Comparison of ENCODE assay signal across 23 cellular contexts in the genomic region with DNA sequence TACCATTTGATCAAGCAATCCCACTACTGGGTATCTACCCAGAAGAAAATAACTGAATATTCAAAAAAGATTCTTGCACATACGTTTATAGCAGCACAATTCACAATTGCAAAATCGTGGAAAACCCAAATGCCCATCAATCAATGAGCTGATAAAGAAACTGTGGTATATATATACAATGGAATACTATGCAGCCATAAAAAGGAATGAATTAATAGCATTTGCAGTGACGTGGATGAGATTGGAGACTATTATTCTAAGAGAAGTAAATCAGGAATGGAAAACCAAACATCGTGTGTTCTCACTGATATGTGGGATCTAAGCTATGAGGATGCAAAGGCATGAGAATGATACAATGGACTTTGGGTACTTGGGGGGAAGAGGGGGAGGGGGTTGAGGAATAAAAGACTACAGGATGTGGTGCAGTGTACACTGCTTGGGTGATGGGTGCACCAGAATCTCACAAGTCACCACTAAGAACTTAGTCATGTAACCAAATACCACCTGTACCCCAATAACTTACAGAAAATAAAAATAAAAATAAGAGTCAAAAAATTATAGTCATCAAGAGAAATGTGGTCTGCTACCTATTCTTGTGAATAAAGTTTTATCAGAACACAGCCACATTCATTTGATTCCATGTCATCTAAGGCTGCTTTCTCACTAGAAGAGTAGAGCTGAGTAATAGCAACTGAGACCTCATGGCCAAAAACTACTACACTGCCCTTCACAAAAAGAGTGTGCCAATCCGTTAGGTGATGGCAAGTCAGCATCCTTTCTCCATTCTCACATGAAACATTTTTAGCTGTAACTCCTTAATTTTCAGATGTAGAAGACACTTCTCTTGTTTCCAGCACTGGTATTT. TPM values are rescaled to one million over a fixed set of nuclear protein-coding genes. Genes with fewer than 3 reads are reported as not detected.
DNase-seq lines count a peak whose midpoint lies in the region; ATAC-seq, FAIRE-seq and TF ChIP-seq lines count a peak whose summit lies in the region.
"Had no signal": no experiment of that assay in that cellular context is flagged by ENCODE, and none has a peak within 500 bp of the region (broad histone marks: within the 10 kb centered on the region; RNA-seq: fewer than 3 reads in every experiment).

No MANE protein-coding gene starts in this region.

- DNase-seq in SK-N-SH (no peak), HepG2 (ENCODE audit: low spot score) (no peak), right lobe of liver (no peak), K562 (ENCODE audit: extremely low read depth in 1 of 4, low spot score in 3 of 4) (no peak), iPS-NIHi11 (ENCODE audit: low spot score) (no peak)
- DNase-seq: CD4-positive, alpha-beta T cell; CD8-positive, alpha-beta memory T cell; DMS 273 treated with DMSO at 0.1 percent for 48 hours; DMS79; EL; GDM1; GM23248; H7; HCEC 1CT had no signal

- TF ChIP-seq RAD21 in SK-N-SH (IDR thresholded peaks at IDR 0.05; ENCODE audit: low read length) (no peak), HepG2 (CRISPR knock-in tag; IDR thresholded peaks at IDR 0.05) (no peak), K562 (CRISPR knock-in tag; conservative IDR thresholded peaks at IDR 0.05 in 1 of 2, IDR thresholded peaks at IDR 0.05 in 1 of 2) (no peak)

- TF ChIP-seq POLR2A in HepG2 (IDR thresholded peaks at IDR 0.05; ENCODE audit: insufficient read depth in 1 of 2, low read depth in 2 of 2, low read length in 2 of 2) (no peak), right lobe of liver (IDR thresholded peaks at IDR 0.05) (no peak), K562 (conservative IDR thresholded peaks at IDR 0.05) (no peak)

- no peak overlapping the region for H3K9ac ChIP-seq in SK-N-SH
- H3K9ac ChIP-seq in HepG2 (ENCODE audit: insufficient read depth, low read depth, low read length): no peak overlapping the region
- H3K9ac ChIP-seq in K562 (ENCODE audit: insufficient read depth in 1 of 2, low read depth in 2 of 2, low read length in 2 of 2): no peak overlapping the region
- H3K9ac ChIP-seq: BLaER1 treated with 17β-estradiol and CSF1 and Interleukin-3, amounts not matched to agents 10 nM and 100 nM; GM23248 had no signal

- H2AFZ ChIP-seq in SK-N-SH (ENCODE audit: low read depth): no peak overlapping the region
- no peak overlapping the region for H2AFZ ChIP-seq in HepG2 (ENCODE audit: low read length)
- no peak overlapping the region for H2AFZ ChIP-seq in K562 (ENCODE audit: low read depth, low read length)
- H2AFZ ChIP-seq: GM23248 had no signal

- no peaks in the 10 kb centered on the region for H3K9me2 ChIP-seq in SK-N-SH

- H3K9me3 ChIP-seq in SK-N-SH: no peaks in the 10 kb centered on the region
- H3K9me3 ChIP-seq in HepG2 (ENCODE audit: low read length): no peaks in the 10 kb centered on the region
- no peaks in the 10 kb centered on the region for H3K9me3 ChIP-seq in right lobe of liver
- no peaks in the 10 kb centered on the region for H3K9me3 ChIP-seq in K562 (replicated peaks; ENCODE audit: control insufficient read depth, insufficient read depth, low read depth, low read length)

- H3K4me1 ChIP-seq in SK-N-SH (ENCODE audit: control insufficient read depth in 1 of 2, insufficient read depth in 2 of 2, low read depth in 1 of 2, low read length in 1 of 2) (no peaks in the 10 kb centered on the region), HepG2 (ENCODE audit: insufficient read depth, low read length) (no peaks in the 10 kb centered on the region; the same call in 1 of the 2 replicates), right lobe of liver (no peaks in the 10 kb centered on the region), K562 (replicated peaks in 1 of 2; ENCODE audit: control insufficient read depth in 2 of 2, insufficient read depth in 2 of 2, low read length in 2 of 2) (no peaks in the 10 kb centered on the region)

- H3K27me3 ChIP-seq in SK-N-SH (ENCODE audit: insufficient read depth): no peaks in the 10 kb centered on the region
- no peaks in the 10 kb centered on the region for H3K27me3 ChIP-seq in HepG2 (ENCODE audit: control insufficient read depth in 1 of 2, insufficient read depth in 2 of 2, low read length in 2 of 2)
- H3K27me3 ChIP-seq in right lobe of liver: no peaks in the 10 kb centered on the region
- H3K27me3 ChIP-seq in K562 (ENCODE audit: control insufficient read depth in 2 of 2, insufficient read depth in 2 of 2, low read length in 2 of 2): no peaks in the 10 kb centered on the region
- H3K27me3 ChIP-seq: BLaER1 treated with 17β-estradiol and CSF1 and Interleukin-3, amounts not matched to agents 10 nM and 100 nM had no signal

- ATAC-seq in SK-N-SH treated with all-trans-retinoic acid at 6 μM for 48 hours (no peak), HepG2 (no peak), right lobe of liver (no peak), K562 (no peak), HG03039 (IDR thresholded peaks at IDR 0.05; ENCODE audit: unreplicated experiment) (no peak)
- ATAC-seq: GM12878 had no signal

- intact Hi-C loops in HepG2 (cut with micrococcal nuclease; ENCODE audit: unreplicated experiment): no loop called here
- intact Hi-C loops in right lobe of liver (cut with DNase I): no loop called here
- intact Hi-C loops in K562 (cut with micrococcal nuclease): no loop called here

- H3K79me2 ChIP-seq in SK-N-SH (ENCODE audit: insufficient read depth) (peaks cover 45% of the 10 kb centered on the region), HepG2 (ENCODE audit: insufficient read depth, low read length) (peaks cover 4% of the 10 kb centered on the region), K562 (ENCODE audit: control insufficient read depth, insufficient read depth, low read length) (peaks cover 7% of the 10 kb centered on the region; the same call in 1 of the 3 replicates)

- in situ Hi-C loops in HepG2 (cut with HindIII; ENCODE audit: extremely low pct_ligation_motif_present, low pct_unique_long_range_greater_than_20kb) (no loop called here), K562 (cut with MboI) (no loop called here)

- H3K4me3 ChIP-seq in SK-N-SH (ENCODE audit: low read depth in 2 of 2, low read length in 1 of 2) (no peak overlapping the region), HepG2 (replicated peaks in 1 of 3; ENCODE audit: insufficient read depth in 1 of 3, low read depth in 2 of 3, low read length in 3 of 3) (no peak overlapping the region), right lobe of liver (no peak overlapping the region), K562 (no peak overlapping the region)
- H3K4me3 ChIP-seq: BLaER1 treated with 17β-estradiol and CSF1 and Interleukin-3, amounts not matched to agents 10 nM and 100 nM; GM12878; GM23248 had no signal

- H3K36me3 ChIP-seq in SK-N-SH (replicated peaks in 1 of 2; ENCODE audit: control insufficient read depth in 1 of 2, insufficient read depth in 2 of 2, low read length in 1 of 2) (no peaks in the 10 kb centered on the region), HepG2 (replicated peaks in 1 of 2; ENCODE audit: control insufficient read depth in 1 of 2, insufficient read depth in 2 of 2, low read length in 2 of 2) (no peaks in the 10 kb centered on the region), right lobe of liver (no peaks in the 10 kb centered on the region), K562 (ENCODE audit: control insufficient read depth, insufficient read depth, low read length) (no peaks in the 10 kb centered on the region)

- H3K4me2 ChIP-seq in SK-N-SH (no peak overlapping the region), HepG2 (ENCODE audit: low read depth, low read length) (no peak overlapping the region), K562 (ENCODE audit: insufficient read depth, low read length) (no peak overlapping the region)
- H3K4me2 ChIP-seq: BLaER1 treated with 17β-estradiol and CSF1 and Interleukin-3, amounts not matched to agents 10 nM and 100 nM had no signal

- no peak for FAIRE-seq in HepG2 (lab: Jason Lieb, UNC)
- FAIRE-seq in K562 (lab: Jason Lieb, UNC): no peak
- FAIRE-seq: A204.1, D721Med, GM12878, GM19239, H1 had no signal

- H4K20me1 ChIP-seq in SK-N-SH (ENCODE audit: insufficient read depth) (peaks cover 6% of the 10 kb centered on the region; the same call in 1 of the 2 replicates), HepG2 (ENCODE audit: insufficient read depth, low read length) (no peaks in the 10 kb centered on the region), K562 (replicated peaks; ENCODE audit: control insufficient read depth, insufficient read depth, low read length) (no peaks in the 10 kb centered on the region; the same call in 1 of the 2 replicates)

- H3K9me1 ChIP-seq in K562 (ENCODE audit: control insufficient read depth, insufficient read depth, low read length): no peaks in the 10 kb centered on the region

- TF ChIP-seq CTCF in SK-N-SH (IDR thresholded peaks at IDR 0.05) (no peak), HepG2 (CRISPR knock-in tag; IDR thresholded peaks at IDR 0.05) (no peak), right lobe of liver (IDR thresholded peaks at IDR 0.05) (no peak), K562 (IDR thresholded peaks at IDR 0.05 in 2 of 3, conservative IDR thresholded peaks at IDR 0.05 in 1 of 3; ENCODE audit: insufficient read depth in 2 of 3, low read depth in 1 of 3, low read length in 3 of 3) (no peak)

- H3F3A ChIP-seq in SK-N-SH (replicated peaks; ENCODE audit: insufficient read depth): no peaks in the 10 kb centered on the region

- TF ChIP-seq EP300 in SK-N-SH (IDR thresholded peaks at IDR 0.05; ENCODE audit: borderline replicate concordance in 1 of 2, low read depth in 1 of 2, low read length in 1 of 2): no peak
- TF ChIP-seq EP300 in HepG2 (IDR thresholded peaks at IDR 0.05; ENCODE audit: low read depth in 2 of 2, low read length in 2 of 2): no peak
- no peak for TF ChIP-seq EP300 in HepG2 (CRISPR knock-in tag; IDR thresholded peaks at IDR 0.05; ENCODE audit: borderline replicate concordance)
- no peak for TF ChIP-seq EP300 in K562 (IDR thresholded peaks at IDR 0.05; ENCODE audit: low read length)

- H3K27ac ChIP-seq in SK-N-SH (ENCODE audit: low read depth in 2 of 2, low read length in 1 of 2): no peak overlapping the region
- H3K27ac ChIP-seq in HepG2 (ENCODE audit: extremely low read length, insufficient read depth, low read length): no peak overlapping the region
- H3K27ac ChIP-seq in right lobe of liver: no peak overlapping the region
- H3K27ac ChIP-seq in K562 (ENCODE audit: extremely low read depth, low read depth, low read length): no peak overlapping the region
- H3K27ac ChIP-seq: 22Rv1; BLaER1 treated with 17β-estradiol and CSF1 and Interleukin-3, amounts not matched to agents 10 nM and 100 nM; GM23248 had no signal

- 64% methylated on average over 5 of the region's 5 CpGs for WGBS in SK-N-SH (ENCODE audit: low lambda C conversion rate)
- 88% methylated on average over 5 of the region's 5 CpGs for WGBS in HepG2 (ENCODE audit: low lambda C conversion rate)
- 80% methylated on average over 5 of the region's 5 CpGs for WGBS in right lobe of liver (ENCODE audit: insufficient coverage, low coverage, low lambda C conversion rate, missing lambda C conversion rate)
- WGBS in K562 (ENCODE audit: insufficient coverage, low coverage, missing lambda C conversion rate): 35% methylated on average over 5 of the region's 5 CpGs

- CTCF ChIA-PET in SK-N-SH (lab: Yijun Ruan, JAX) (interaction anchor here (1.6 kb wide), 1 partner anchor 73 kb away, joined by 5 read pairs; no protein-coding TSS in a partner anchor), HepG2 (lab: Yijun Ruan, JAX; ENCODE audit: low intra/inter-chr PET ratio, low total read pairs) (no interaction called here), K562 (lab: Yijun Ruan, JAX; ENCODE audit: low intra/inter-chr PET ratio) (no interaction called here)

- POLR2A ChIA-PET in SK-N-SH (lab: Yijun Ruan, JAX) (no interaction called here), HepG2 (lab: Yijun Ruan, JAX) (interaction anchor here (0.6 kb wide), 1 partner anchor 36 kb away, joined by 4 read pairs; no protein-coding TSS in a partner anchor), K562 (lab: Yijun Ruan, JAX) (interaction anchor here (0.6 kb wide), 1 partner anchor 376 kb away, joined by 3 read pairs; no protein-coding TSS in a partner anchor)

- BruUV-seq in HepG2 (replicated peaks; lab: Mats Ljungman, UMichigan) (no TSS peak), K562 (replicated peaks; lab: Mats Ljungman, UMichigan) (no TSS peak)

RNA-seq across cellular contexts. Expression of gene HUS1B, which starts 8.7 kb away (rescaled TPM):
- polyA plus RNA-seq in SK-N-SH (2012; rRNA removed): 0.19 and 0.30 TPM in 2 replicates
- 0.27 and 0.31 TPM in 2 replicates for polyA plus RNA-seq in SK-N-SH (2012; cell fraction: cytosol; rRNA removed)
- polyA plus RNA-seq in SK-N-SH (2012; cell fraction: nucleus; rRNA removed): 0.57 and 0.86 TPM in 2 replicates
- 0.40 TPM in 1 of 2 replicates, not detected in the other for total RNA-seq in HepG2 (2016; rRNA removed; fragmentation: Illumina TruSeq; extraction: Trizol)
- total RNA-seq in HepG2 (2016; cell fraction: cytosol; rRNA removed; fragmentation: Illumina TruSeq; extraction: Trizol; ENCODE audit: low read depth): not detected in 2 replicates
- 0.31 and 0.50 TPM in 2 replicates for total RNA-seq in HepG2 (2016; cell fraction: insoluble cytoplasmic fraction; rRNA removed; fragmentation: Illumina TruSeq; extraction: Trizol)
- total RNA-seq in HepG2 (2016; cell fraction: membrane; rRNA removed; fragmentation: Illumina TruSeq; extraction: Trizol): 0.17 TPM in 1 of 2 replicates, not detected in the other
- total RNA-seq in HepG2 (2016; cell fraction: nucleus; rRNA removed; fragmentation: Illumina TruSeq; extraction: Trizol): 1.4 and 1.8 TPM in 2 replicates
- 0.18 TPM in 1 of 2 replicates, not detected in the other for polyA plus RNA-seq in HepG2 (2011; rRNA removed)
- polyA plus RNA-seq in HepG2 (2011; cell fraction: cytosol; rRNA removed): 0.12 and 0.32 TPM in 2 replicates
- polyA plus RNA-seq in HepG2 (2011; cell fraction: nucleus; rRNA removed): 0.93 and 1.2 TPM in 2 replicates
- polyA plus RNA-seq in HepG2 (2012): 0.19 TPM in 1 of 2 replicates, not detected in the other
- polyA plus RNA-seq in HepG2 (2016; cell fraction: cytosol; fragmentation: Illumina TruSeq; extraction: Trizol; ENCODE audit: low read depth): 0.10 and 0.22 TPM in 2 replicates
- 0.47 TPM in 1 of 2 replicates, not detected in the other for polyA plus RNA-seq in HepG2 (2016; cell fraction: insoluble cytoplasmic fraction; fragmentation: Illumina TruSeq; extraction: Trizol; ENCODE audit: low read depth)
- polyA plus RNA-seq in HepG2 (2016; cell fraction: membrane; fragmentation: Illumina TruSeq; extraction: Trizol; ENCODE audit: low read depth): 0.18 and 0.33 TPM in 2 replicates
- polyA plus RNA-seq in HepG2 (2016; cell fraction: nucleus; fragmentation: Illumina TruSeq; extraction: Trizol; ENCODE audit: insufficient read depth, low read depth): not detected in 2 replicates
- polyA minus RNA-seq in HepG2 (2011; rRNA and poly(A)+ RNA removed; ENCODE audit: low replicate concordance): 0.63 and 2.4 TPM in 2 replicates
- polyA minus RNA-seq in HepG2 (2011; cell fraction: cytosol; rRNA and poly(A)+ RNA removed): not detected in 2 replicates
- polyA minus RNA-seq in HepG2 (2011; cell fraction: nucleus; rRNA and poly(A)+ RNA removed): 4.5 and 5.0 TPM in 2 replicates
- 1 to 10 TPM in 2 of 6 experiments, under 1 TPM in 3, not detected in 1; 0.26 to 2.8 (median 0.34) TPM for total RNA-seq in right lobe of liver
- 5.6 and 5.8 TPM in 2 replicates for total RNA-seq in K562 (2011; cell fraction: chromatin; rRNA removed; ENCODE audit: low replicate concordance)
- total RNA-seq in K562 (2011; cell fraction: nucleolus; rRNA removed): 2.8 and 3.8 TPM in 2 replicates
- total RNA-seq in K562 (2011; cell fraction: nucleoplasm; rRNA removed): 2.7 and 4.0 TPM in 2 replicates
- total RNA-seq in K562 (2014; rRNA removed): 1.1 and 1.3 TPM in 2 replicates
- total RNA-seq in K562 (2014; rRNA removed; fragmentation: Illumina TruSeq; extraction: Trizol): 0.44 and 0.67 TPM in 2 replicates
- 0.57 and 0.69 TPM in 2 replicates for total RNA-seq in K562 (2015; rRNA removed; fragmentation: Illumina TruSeq; extraction: Trizol)
- total RNA-seq in K562 (2021): 1.0 and 1.4 TPM in 2 replicates
- polyA plus RNA-seq in K562 (2011; rRNA removed): 0.29 and 0.31 TPM in 2 replicates
- 0.25 and 0.40 TPM in 2 replicates for polyA plus RNA-seq in K562 (2011; cell fraction: cytosol; rRNA removed)
- 0.74 and 1.4 TPM in 2 replicates for polyA plus RNA-seq in K562 (2011; cell fraction: nucleus; rRNA removed)
- polyA plus RNA-seq in K562 (2012): 0.39 and 0.64 TPM in 2 replicates
- 0.16 and 0.32 TPM in 2 replicates for polyA plus RNA-seq in K562 (2014; fragmentation: Illumina TruSeq; extraction: Trizol)
- polyA plus RNA-seq in K562 (2014; fragmentation: Nextera tagmentation; extraction: Ambion mirVana): under 1 TPM in 1 of 2 experiments, not detected in 1; 0.32 TPM
- polyA plus RNA-seq in K562 (2014; rRNA removed): 0.32 TPM in 1 of 2 replicates, not detected in the other
- 0.63 and 0.74 TPM in 2 replicates for polyA minus RNA-seq in K562 (2011; rRNA and poly(A)+ RNA removed)
- 1.4 TPM in 1 of 2 replicates, not detected in the other for polyA minus RNA-seq in K562 (2011; cell fraction: cytosol; rRNA and poly(A)+ RNA removed)
- 2.6 TPM in 2 replicates for polyA minus RNA-seq in K562 (2011; cell fraction: nucleus; rRNA and poly(A)+ RNA removed)
- polyA plus RNA-seq: GM23248 had no signal

RNA-seq across cellular contexts. Expression of gene EXOC2, which starts 27.3 kb away (rescaled TPM):
- polyA plus RNA-seq in SK-N-SH (2012; rRNA removed) (10.6 and 12.8 TPM in 2 replicates), HepG2 (2011; rRNA removed) (12.6 and 12.9 TPM in 2 replicates), K562 (2011; rRNA removed) (22.5 and 30.2 TPM in 2 replicates), K562 (2014; fragmentation: Illumina TruSeq; extraction: Trizol) (20.2 and 24.2 TPM in 2 replicates), K562 (2014; fragmentation: Nextera tagmentation; extraction: Ambion mirVana) (10 to 100 TPM; 12.2 to 18.0 TPM), K562 (2014; rRNA removed) (17.0 and 23.6 TPM in 2 replicates)
- 11.2 and 12.4 TPM in 2 replicates for polyA plus RNA-seq in SK-N-SH (2012; cell fraction: cytosol; rRNA removed)
- 9.3 and 16.9 TPM in 2 replicates for polyA plus RNA-seq in SK-N-SH (2012; cell fraction: nucleus; rRNA removed)
- total RNA-seq in HepG2 (2016; rRNA removed; fragmentation: Illumina TruSeq; extraction: Trizol) (22.9 and 36.6 TPM in 2 replicates), right lobe of liver (10 to 100 TPM in 5 of 6 experiments, 1 to 10 TPM in 1; 7.1 to 12.8 (median 10.5) TPM), K562 (2014; rRNA removed) (20.8 and 23.0 TPM in 2 replicates), K562 (2014; rRNA removed; fragmentation: Illumina TruSeq; extraction: Trizol) (27.9 and 28.6 TPM in 2 replicates), K562 (2015; rRNA removed; fragmentation: Illumina TruSeq; extraction: Trizol) (24.1 and 27.4 TPM in 2 replicates), K562 (2021) (24.4 and 24.7 TPM in 2 replicates)
- total RNA-seq in HepG2 (2016; cell fraction: cytosol; rRNA removed; fragmentation: Illumina TruSeq; extraction: Trizol; ENCODE audit: low read depth): 6.8 and 7.3 TPM in 2 replicates
- total RNA-seq in HepG2 (2016; cell fraction: insoluble cytoplasmic fraction; rRNA removed; fragmentation: Illumina TruSeq; extraction: Trizol): 22.6 and 31.6 TPM in 2 replicates
- total RNA-seq in HepG2 (2016; cell fraction: membrane; rRNA removed; fragmentation: Illumina TruSeq; extraction: Trizol): 7.4 and 8.0 TPM in 2 replicates
- 22.2 and 23.8 TPM in 2 replicates for total RNA-seq in HepG2 (2016; cell fraction: nucleus; rRNA removed; fragmentation: Illumina TruSeq; extraction: Trizol)
- polyA plus RNA-seq in HepG2 (2011; cell fraction: cytosol; rRNA removed): 9.3 and 11.0 TPM in 2 replicates
- polyA plus RNA-seq in HepG2 (2011; cell fraction: nucleus; rRNA removed): 14.9 and 16.2 TPM in 2 replicates
- polyA plus RNA-seq in HepG2 (2012): 10.6 and 14.3 TPM in 2 replicates
- 3.4 and 4.8 TPM in 2 replicates for polyA plus RNA-seq in HepG2 (2016; cell fraction: cytosol; fragmentation: Illumina TruSeq; extraction: Trizol; ENCODE audit: low read depth)
- polyA plus RNA-seq in HepG2 (2016; cell fraction: insoluble cytoplasmic fraction; fragmentation: Illumina TruSeq; extraction: Trizol; ENCODE audit: low read depth): 23.3 and 23.8 TPM in 2 replicates
- 3.8 and 4.6 TPM in 2 replicates for polyA plus RNA-seq in HepG2 (2016; cell fraction: membrane; fragmentation: Illumina TruSeq; extraction: Trizol; ENCODE audit: low read depth)
- 17.0 and 17.2 TPM in 2 replicates for polyA plus RNA-seq in HepG2 (2016; cell fraction: nucleus; fragmentation: Illumina TruSeq; extraction: Trizol; ENCODE audit: insufficient read depth, low read depth)
- polyA minus RNA-seq in HepG2 (2011; rRNA and poly(A)+ RNA removed; ENCODE audit: low replicate concordance): 28.4 and 31.4 TPM in 2 replicates
- polyA minus RNA-seq in HepG2 (2011; cell fraction: cytosol; rRNA and poly(A)+ RNA removed): 19.6 and 19.7 TPM in 2 replicates
- polyA minus RNA-seq in HepG2 (2011; cell fraction: nucleus; rRNA and poly(A)+ RNA removed): 41.3 and 44.3 TPM in 2 replicates
- total RNA-seq in K562 (2011; cell fraction: chromatin; rRNA removed; ENCODE audit: low replicate concordance): 29.0 and 54.6 TPM in 2 replicates
- total RNA-seq in K562 (2011; cell fraction: nucleolus; rRNA removed): 15.0 and 20.5 TPM in 2 replicates
- 22.8 and 25.9 TPM in 2 replicates for total RNA-seq in K562 (2011; cell fraction: nucleoplasm; rRNA removed)
- polyA plus RNA-seq in K562 (2011; cell fraction: cytosol; rRNA removed): 17.0 and 18.6 TPM in 2 replicates
- 18.1 and 20.1 TPM in 2 replicates for polyA plus RNA-seq in K562 (2011; cell fraction: nucleus; rRNA removed)
- 20.4 TPM in 2 replicates for polyA plus RNA-seq in K562 (2012)
- polyA minus RNA-seq in K562 (2011; rRNA and poly(A)+ RNA removed): 66.5 and 74.5 TPM in 2 replicates
- polyA minus RNA-seq in K562 (2011; cell fraction: cytosol; rRNA and poly(A)+ RNA removed): 17.9 and 26.4 TPM in 2 replicates
- polyA minus RNA-seq in K562 (2011; cell fraction: nucleus; rRNA and poly(A)+ RNA removed): 22.2 and 34.4 TPM in 2 replicates
